8 cellular contexts compared by ENCODE assay signal in the genomic region with DNA sequence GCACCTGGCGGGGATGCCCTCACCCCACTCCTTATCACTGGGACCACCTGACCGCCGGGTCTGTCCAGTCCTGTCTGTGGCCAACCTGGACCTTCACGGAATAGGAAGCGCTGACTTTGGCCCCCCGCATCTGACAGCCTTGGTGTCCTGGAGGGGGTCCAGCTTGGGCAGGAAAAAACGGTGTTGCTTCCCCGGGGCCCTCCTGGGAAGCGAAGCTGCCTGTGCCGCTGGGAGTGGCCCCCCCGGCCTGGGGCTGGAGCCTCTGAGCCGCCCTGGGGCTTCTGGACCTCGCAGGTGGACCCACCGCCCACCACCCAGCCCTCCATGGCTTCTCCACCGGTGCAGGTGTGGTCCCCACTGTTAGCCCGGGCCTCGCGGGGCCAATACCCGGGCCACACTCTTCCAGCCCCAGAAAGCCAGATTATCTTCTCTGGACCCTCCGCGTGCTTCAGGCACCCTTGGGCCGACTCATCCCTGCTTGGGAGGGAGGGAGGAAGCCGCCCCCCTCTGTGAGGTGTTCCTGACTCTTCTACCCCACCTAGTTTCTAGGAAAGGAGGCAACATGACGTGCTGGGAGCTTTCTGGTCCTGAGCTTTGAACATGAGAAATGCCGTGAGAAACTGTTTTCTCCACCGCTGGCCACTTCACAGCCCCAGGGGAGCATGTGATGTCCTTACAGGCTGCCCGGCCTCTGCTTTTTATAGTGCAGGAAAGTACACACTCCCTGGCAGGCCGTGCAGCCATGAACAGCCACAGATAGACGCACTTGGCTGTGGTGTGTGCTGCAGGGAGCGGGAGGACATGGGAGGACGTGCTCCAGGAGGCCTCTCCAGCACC. TPM values are rescaled to one million over a fixed set of nuclear protein-coding genes. Genes with fewer than 3 reads are reported as not detected.
A peak's percentile ranks its signal among the peaks of the same experiment; 100 is the strongest.
DNase-seq lines count a peak whose midpoint lies in the region; ATAC-seq and TF ChIP-seq lines count a peak whose summit lies in the region.

No MANE protein-coding gene starts in this region.

- H3K27ac ChIP-seq in effector memory CD4-positive, alpha-beta T cell (ENCODE audit: insufficient read depth, low read length, poor library complexity, severe bottlenecking), result no peak overlapping the region
- peak overlapping the region in 1 of 2 donors; percentile 55 for H3K27ac ChIP-seq in aorta (ENCODE audit: low read depth in 1 of 2, low read length in 2 of 2)

- no peak overlapping the region for H3K27ac Mint-ChIP-seq in activated naive CD4-positive, alpha-beta T cell treated with anti-CD3 and anti-CD28 coated beads, Interleukin-2, amount 50 U/mL, for 24 hours

- peaks cover 13% of the 10 kb centered on the region for H3K4me1 ChIP-seq in effector memory CD4-positive, alpha-beta T cell (ENCODE audit: control insufficient read depth, insufficient read depth, low read length, poor library complexity, severe bottlenecking)
- H3K4me1 ChIP-seq in mucosa of descending colon (ENCODE audit: low read depth) (peaks cover 50% of the 10 kb centered on the region), aorta (ENCODE audit: control insufficient read depth in 1 of 2, insufficient read depth in 2 of 2, low read length in 2 of 2) (peaks cover 0 to 10% of the 10 kb centered on the region in 2 donors)

- no peaks in the 10 kb centered on the region for H3K36me3 ChIP-seq in effector memory CD4-positive, alpha-beta T cell (ENCODE audit: control insufficient read depth, insufficient read depth, low read length)
- no peaks in the 10 kb centered on the region for H3K36me3 ChIP-seq in mucosa of descending colon (ENCODE audit: low read depth)
- no peaks in the 10 kb centered on the region for H3K36me3 ChIP-seq in aorta (ENCODE audit: control insufficient read depth in 1 of 2, insufficient read depth in 2 of 2, low read length in 1 of 2)

- TF ChIP-seq CTCF in mucosa of descending colon (IDR thresholded peaks at IDR 0.05), result no peak

- intact Hi-C loops in mucosa of descending colon (cut with DNase I, micrococcal nuclease) (no loop called here), aorta (cut with DNase I) (loop anchor here (10.0 kb wide), 1 partner anchor 50 kb away; the partner anchor contains the start of gene ENGASE (in 2 of the 2))

- H3K36me3 Mint-ChIP-seq in activated naive CD4-positive, alpha-beta T cell treated with anti-CD3 and anti-CD28 coated beads, Interleukin-2, amount 50 U/mL, for 24 hours, result no peaks in the 10 kb centered on the region

- no peaks in the 10 kb centered on the region for H3K9me3 Mint-ChIP-seq in activated naive CD4-positive, alpha-beta T cell treated with anti-CD3 and anti-CD28 coated beads, Interleukin-2, amount 50 U/mL, for 24 hours

- no peak for DNase-seq in activated naive CD4-positive, alpha-beta T cell (lab: John Stamatoyannopoulos, UW)
- no peak for DNase-seq in effector memory CD4-positive, alpha-beta T cell
- DNase-seq in mucosa of descending colon (peak in 2 of 3 donors; percentile 63 to 67), aorta (peak; percentile 65 to 82), cerebellar cortex (ENCODE audit: low spot score) (no peak), inferior parietal cortex (ENCODE audit: extremely low spot score) (no peak)
- no peak for DNase-seq in activated CD4-positive, alpha-beta T cell treated with anti-CD3 and anti-CD28 coated beads, Interleukin-2, amount 50 U/mL, for 4 hours

- peak overlapping the region; percentile 67 for H3K4me3 ChIP-seq in effector memory CD4-positive, alpha-beta T cell (ENCODE audit: insufficient read depth, low read depth, low read length, poor library complexity, severe bottlenecking)
- H3K4me3 ChIP-seq in mucosa of descending colon (no peak overlapping the region), aorta (ENCODE audit: low read length in 2 of 2) (peak overlapping the region; percentile 68 to 71)

- H3K4me3 Mint-ChIP-seq in activated naive CD4-positive, alpha-beta T cell treated with anti-CD3 and anti-CD28 coated beads, Interleukin-2, amount 50 U/mL, for 24 hours, result peak overlapping the region; percentile 90

- H3K9me3 ChIP-seq in effector memory CD4-positive, alpha-beta T cell (ENCODE audit: control insufficient read depth, low read length), result no peaks in the 10 kb centered on the region
- no peaks in the 10 kb centered on the region for H3K9me3 ChIP-seq in mucosa of descending colon
- H3K9me3 ChIP-seq in aorta (ENCODE audit: control insufficient read depth, low read length), result no peaks in the 10 kb centered on the region

- H3K27me3 ChIP-seq in effector memory CD4-positive, alpha-beta T cell (replicated peaks; ENCODE audit: control insufficient read depth, insufficient read depth, low read length, poor library complexity, severe bottlenecking), result peaks cover 10% of the 10 kb centered on the region
- H3K27me3 ChIP-seq in aorta (ENCODE audit: control insufficient read depth in 1 of 2, insufficient read depth in 2 of 2, low read length in 1 of 2), result no peaks in the 10 kb centered on the region

- peaks cover 3% of the 10 kb centered on the region for H3K27me3 Mint-ChIP-seq in activated naive CD4-positive, alpha-beta T cell treated with anti-CD3 and anti-CD28 coated beads, Interleukin-2, amount 50 U/mL, for 24 hours

- WGBS in aorta, 2 donors, result 12 to 16% methylated on average over 28 to 31 of the region's 31 CpGs

- H3K4me1 Mint-ChIP-seq in activated naive CD4-positive, alpha-beta T cell treated with anti-CD3 and anti-CD28 coated beads, Interleukin-2, amount 50 U/mL, for 24 hours, result peaks cover 12% of the 10 kb centered on the region

- ATAC-seq in mucosa of descending colon, result peak; percentile 46
- peak; percentile 31 for ATAC-seq in aorta (ENCODE audit: low FRiP score)

RNA-seq across cellular contexts. Expression of gene C1QTNF1, which starts 1.1 kb away (rescaled TPM):
- total RNA-seq in mucosa of descending colon (10 to 100 TPM; 16.9 to 33.3 (median 22.1) TPM), aorta (100 to 1,000 TPM; 157 to 439 TPM)
- 100 to 1,000 TPM in 1 of 2 donors, 10 to 100 TPM in 1; 98.8 to 361 TPM for polyA plus RNA-seq in aorta

RNA-seq across cellular contexts. Expression of gene CANT1, which starts 15.6 kb away (rescaled TPM):
- total RNA-seq in mucosa of descending colon (100 to 1,000 TPM; 159 to 376 (median 242) TPM), aorta (10 to 100 TPM; 37.5 to 45.5 TPM)
- polyA plus RNA-seq in aorta, result 10 to 100 TPM; 11.0 to 14.5 TPM

RNA-seq across cellular contexts. Expression of gene LGALS3BP, which starts 45.4 kb away (rescaled TPM):
- total RNA-seq in mucosa of descending colon, result 100 to 1,000 TPM; 329 to 838 (median 752) TPM
- total RNA-seq in aorta, result 100 to 1,000 TPM; 110 to 156 TPM
- 100 to 1,000 TPM in 1 of 2 donors, 10 to 100 TPM in 1; 70.7 to 174 TPM for polyA plus RNA-seq in aorta

RNA-seq across cellular contexts. Expression of gene ENGASE, which starts 49.5 kb away (rescaled TPM):
- 100 to 1,000 TPM in 1 of 3 donors, 10 to 100 TPM in 2; 89.6 to 160 (median 97.4) TPM for total RNA-seq in mucosa of descending colon
- 10 to 100 TPM; 42.9 to 60.3 TPM for total RNA-seq in aorta
- 10 to 100 TPM in 1 of 2 donors, 1 to 10 TPM in 1; 7.0 to 60.5 TPM for polyA plus RNA-seq in aorta

Comparison
In these comparisons a context has a peak if more than half of its experiments do, and no peak if none do; other contexts are left out.
1. DNase-seq: peak in mucosa of descending colon (2 of 3) and aorta (2 of 2); none in activated naive CD4-positive, alpha-beta T cell (0 of 4), effector memory CD4-positive, alpha-beta T cell (0 of 3), cerebellar cortex (single experiment), activated CD4-positive, alpha-beta T cell treated with anti-CD3 and anti-CD28 coated beads, Interleukin-2, amount 50 U/mL, for 4 hours (0 of 2) and inferior parietal cortex (single experiment).
2. RNA of gene C1QTNF1, which starts 1.1 kb away (total RNA-seq): 157 to 439 TPM in aorta; 16.9 to 33.3 TPM in mucosa of descending colon; every median in the first group is over 4 times any median in the second.
3. intact Hi-C loops: an anchor here in aorta (10.0 kb wide); none called in mucosa of descending colon.